3 cellular contexts compared by ENCODE assay signal in genomic region chr10:47767236-47767635, GRCh38. TPM values are rescaled to one million over a fixed set of nuclear protein-coding genes. Genes with fewer than 3 reads are reported as not detected.
"Had no signal": no experiment of that assay in that cellular context is flagged by ENCODE, and none has a peak within 500 bp of the region (broad histone marks: within the 10 kb centered on the region; RNA-seq: fewer than 3 reads in every experiment).

No MANE protein-coding gene starts in this region.

RNA-seq across cellular contexts. Expression of gene SYT15B, which starts 3.8 kb away (rescaled TPM):
- total RNA-seq: occipital lobe, pulmonary artery endothelial cell, skeletal muscle tissue had no signal
